ENCODE assay signal across 15 cellular contexts in the genomic region with DNA sequence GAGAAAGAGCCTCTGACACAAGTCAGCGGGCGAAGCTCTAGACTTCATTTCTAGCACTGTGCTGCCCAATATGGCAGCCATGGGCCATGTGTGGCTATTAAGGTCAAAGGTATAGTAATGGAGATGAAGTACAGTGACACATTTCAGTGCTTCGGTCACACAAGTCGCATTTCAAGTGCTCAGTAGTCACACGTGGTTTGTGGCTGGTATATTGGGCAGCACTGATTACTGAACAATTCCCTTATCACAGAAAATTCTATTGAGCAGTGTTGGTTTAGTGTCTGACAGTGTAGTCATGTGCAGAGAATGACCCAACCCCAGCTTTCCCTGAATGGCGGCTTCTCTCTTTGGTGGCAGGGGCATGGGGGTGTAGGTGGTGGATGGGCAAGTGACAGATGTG.
DNase-seq lines count a peak whose midpoint lies in the region; ATAC-seq and TF ChIP-seq lines count a peak whose summit lies in the region.
"Had no signal": no experiment of that assay in that cellular context is flagged by ENCODE, and none has a peak within 500 bp of the region (broad histone marks: within the 10 kb centered on the region; RNA-seq: fewer than 3 reads in every experiment).

No MANE protein-coding gene starts in this region.

- no peak overlapping the region for H3K4me3 Mint-ChIP-seq in activated CD8-positive, alpha-beta T cell treated with anti-CD3 and anti-CD28 coated beads for 36 hours
- no peak overlapping the region for H3K4me3 Mint-ChIP-seq in activated CD8-positive, alpha-beta T cell treated with anti-CD3 and anti-CD28 coated beads, Interleukin-2, amount 10 ng/mL, durations not matched to agents 7 days and 5 days
- no peak overlapping the region for H3K4me3 Mint-ChIP-seq in activated naive CD8-positive, alpha-beta T cell treated with anti-CD3 and anti-CD28 coated beads, Interleukin-2, amount 50 U/mL, for 24 hours
- no peak overlapping the region for H3K4me3 Mint-ChIP-seq in immature natural killer cell
- H3K4me3 Mint-ChIP-seq: CD14-positive monocyte; CD4-positive, alpha-beta memory T cell; GM23338 had no signal

- POLR2A ChIA-PET in activated CD8-positive, alpha-beta T cell treated with anti-CD3 and anti-CD28 coated beads for 36 hours (lab: Charles Lee): no interaction called here
- POLR2A ChIA-PET in activated CD8-positive, alpha-beta T cell treated with anti-CD3 and anti-CD28 coated beads, Interleukin-2, amount 10 ng/mL, durations not matched to agents 7 days and 5 days (lab: Charles Lee): no interaction called here

- peak; percentile 26 for DNase-seq in activated CD8-positive, alpha-beta T cell treated with anti-CD3 and anti-CD28 coated beads for 36 hours
- no peak for DNase-seq in activated CD8-positive, alpha-beta T cell treated with anti-CD3 and anti-CD28 coated beads, Interleukin-2, amount 10 ng/mL, durations not matched to agents 7 days and 5 days
- no peak for DNase-seq in activated naive CD8-positive, alpha-beta T cell treated with anti-CD3 and anti-CD28 coated beads, Interleukin-2, amount 50 U/mL, for 24 hours
- DNase-seq in immature natural killer cell: peak; percentile 7 to 33 (median 31)
- no peak for DNase-seq in left lobe of liver (ENCODE audit: low spot score)
- DNase-seq in cerebellar cortex (ENCODE audit: low spot score): no peak
- DNase-seq: 8988T; CD4-positive, alpha-beta memory T cell; DMS153; DMS79; GDM1; HCEC 1CT had no signal

- no peaks in the 10 kb centered on the region for H3K27me3 Mint-ChIP-seq in activated CD8-positive, alpha-beta T cell treated with anti-CD3 and anti-CD28 coated beads for 36 hours
- H3K27me3 Mint-ChIP-seq in activated CD8-positive, alpha-beta T cell treated with anti-CD3 and anti-CD28 coated beads, Interleukin-2, amount 10 ng/mL, durations not matched to agents 7 days and 5 days (ENCODE audit: low read depth): peaks cover 8% of the 10 kb centered on the region
- peaks cover 4% of the 10 kb centered on the region for H3K27me3 Mint-ChIP-seq in activated naive CD8-positive, alpha-beta T cell treated with anti-CD3 and anti-CD28 coated beads, Interleukin-2, amount 50 U/mL, for 24 hours
- H3K27me3 Mint-ChIP-seq in immature natural killer cell (ENCODE audit: low read depth in 3 of 3): peaks cover 15 to 25% (median 22%) of the 10 kb centered on the region in 3 donors

- no peak for ATAC-seq in activated CD8-positive, alpha-beta T cell treated with anti-CD3 and anti-CD28 coated beads for 36 hours
- no peak for ATAC-seq in activated CD8-positive, alpha-beta T cell treated with anti-CD3 and anti-CD28 coated beads, Interleukin-2, amount 10 ng/mL, durations not matched to agents 7 days and 5 days
- ATAC-seq in activated naive CD8-positive, alpha-beta T cell treated with anti-CD3 and anti-CD28 coated beads, Interleukin-2, amount 50 U/mL, for 24 hours: peak; percentile 50
- ATAC-seq in left lobe of liver (no peak), GM18858 (IDR thresholded peaks at IDR 0.05; ENCODE audit: unreplicated experiment) (no peak)
- ATAC-seq: GM23338 had no signal

- peaks cover 15% of the 10 kb centered on the region for H3K9me3 Mint-ChIP-seq in activated CD8-positive, alpha-beta T cell treated with anti-CD3 and anti-CD28 coated beads for 36 hours
- H3K9me3 Mint-ChIP-seq in activated CD8-positive, alpha-beta T cell treated with anti-CD3 and anti-CD28 coated beads, Interleukin-2, amount 10 ng/mL, durations not matched to agents 7 days and 5 days (ENCODE audit: insufficient read depth): peaks cover 19% of the 10 kb centered on the region
- peaks cover 12% of the 10 kb centered on the region for H3K9me3 Mint-ChIP-seq in activated naive CD8-positive, alpha-beta T cell treated with anti-CD3 and anti-CD28 coated beads, Interleukin-2, amount 50 U/mL, for 24 hours
- peaks cover 0 to 12% (median 4%) of the 10 kb centered on the region in 6 donors for H3K9me3 Mint-ChIP-seq in immature natural killer cell

- intact Hi-C loops in activated CD8-positive, alpha-beta T cell treated with anti-CD3 and anti-CD28 coated beads for 36 hours (cut with micrococcal nuclease): no loop called here

- CTCF ChIA-PET in activated CD8-positive, alpha-beta T cell treated with anti-CD3 and anti-CD28 coated beads for 36 hours (lab: Charles Lee): interaction anchor here (1.1 to 1.6 kb wide), 2 partner anchors 19 kb away, joined by 3 to 4 read pairs; no protein-coding TSS in a partner anchor
- CTCF ChIA-PET in activated CD8-positive, alpha-beta T cell treated with anti-CD3 and anti-CD28 coated beads, Interleukin-2, amount 10 ng/mL, durations not matched to agents 7 days and 5 days (lab: Charles Lee): no interaction called here

- no peak overlapping the region for H3K27ac Mint-ChIP-seq in activated CD8-positive, alpha-beta T cell treated with anti-CD3 and anti-CD28 coated beads for 36 hours
- no peak overlapping the region for H3K27ac Mint-ChIP-seq in activated CD8-positive, alpha-beta T cell treated with anti-CD3 and anti-CD28 coated beads, Interleukin-2, amount 10 ng/mL, durations not matched to agents 7 days and 5 days
- no peak overlapping the region for H3K27ac Mint-ChIP-seq in activated naive CD8-positive, alpha-beta T cell treated with anti-CD3 and anti-CD28 coated beads, Interleukin-2, amount 50 U/mL, for 24 hours
- H3K27ac Mint-ChIP-seq in immature natural killer cell: no peak overlapping the region
- H3K27ac Mint-ChIP-seq: CD4-positive, alpha-beta memory T cell; GM23338 had no signal

- no peak for TF ChIP-seq CTCF in activated CD8-positive, alpha-beta T cell treated with anti-CD3 and anti-CD28 coated beads for 36 hours (IDR thresholded peaks at IDR 0.05)

- H3K4me1 Mint-ChIP-seq in activated CD8-positive, alpha-beta T cell treated with anti-CD3 and anti-CD28 coated beads for 36 hours (ENCODE audit: low read depth): no peaks in the 10 kb centered on the region
- H3K4me1 Mint-ChIP-seq in activated CD8-positive, alpha-beta T cell treated with anti-CD3 and anti-CD28 coated beads, Interleukin-2, amount 10 ng/mL, durations not matched to agents 7 days and 5 days (ENCODE audit: low read depth): no peaks in the 10 kb centered on the region
- H3K4me1 Mint-ChIP-seq in activated naive CD8-positive, alpha-beta T cell treated with anti-CD3 and anti-CD28 coated beads, Interleukin-2, amount 50 U/mL, for 24 hours: no peaks in the 10 kb centered on the region
- peaks cover 7 to 8% of the 10 kb centered on the region in 2 donors for H3K4me1 Mint-ChIP-seq in immature natural killer cell
- H3K4me1 Mint-ChIP-seq: GM23338 had no signal

- H3K36me3 Mint-ChIP-seq in activated CD8-positive, alpha-beta T cell treated with anti-CD3 and anti-CD28 coated beads for 36 hours (ENCODE audit: low read depth): no peaks in the 10 kb centered on the region
- H3K36me3 Mint-ChIP-seq in activated CD8-positive, alpha-beta T cell treated with anti-CD3 and anti-CD28 coated beads, Interleukin-2, amount 10 ng/mL, durations not matched to agents 7 days and 5 days (ENCODE audit: low read depth): no peaks in the 10 kb centered on the region
- H3K36me3 Mint-ChIP-seq in activated naive CD8-positive, alpha-beta T cell treated with anti-CD3 and anti-CD28 coated beads, Interleukin-2, amount 50 U/mL, for 24 hours (ENCODE audit: low read depth): no peaks in the 10 kb centered on the region
- H3K36me3 Mint-ChIP-seq in immature natural killer cell: peaks cover 0 to 3% (median 0%) of the 10 kb centered on the region in 3 donors
- H3K36me3 Mint-ChIP-seq: CD4-positive, alpha-beta memory T cell had no signal

Comparison
In these comparisons a context has a peak if more than half of its experiments do, and no peak if none do; other contexts are left out.
1. DNase-seq: peak in activated CD8-positive, alpha-beta T cell treated with anti-CD3 and anti-CD28 coated beads for 36 hours (single experiment) and immature natural killer cell (3 of 3); none in activated CD8-positive, alpha-beta T cell treated with anti-CD3 and anti-CD28 coated beads, Interleukin-2, amount 10 ng/mL, durations not matched to agents 7 days and 5 days (single experiment), activated naive CD8-positive, alpha-beta T cell treated with anti-CD3 and anti-CD28 coated beads, Interleukin-2, amount 50 U/mL, for 24 hours (single experiment), left lobe of liver (single experiment) and cerebellar cortex (single experiment).